Comparison of ENCODE assay signal across 13 cellular contexts in the genomic region with DNA sequence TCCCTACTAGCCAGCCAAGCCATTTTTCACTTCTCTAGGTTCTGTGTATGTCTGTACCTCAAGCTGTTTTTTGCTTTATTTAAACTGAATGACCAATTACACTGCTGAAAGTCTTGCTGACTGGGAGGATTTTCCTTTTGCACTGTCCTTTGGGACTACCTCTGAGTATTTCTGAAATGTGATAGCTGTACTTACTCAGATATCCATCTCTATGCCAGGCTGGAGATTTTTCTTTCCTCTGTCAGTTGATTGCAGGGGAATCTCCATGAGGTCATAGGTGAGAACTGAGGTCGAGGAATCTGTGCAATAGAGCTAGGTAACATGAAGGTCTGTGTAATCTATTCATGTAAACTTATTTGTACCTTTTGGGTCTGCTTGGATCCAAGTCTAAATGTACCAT. TPM values are rescaled to one million over a fixed set of nuclear protein-coding genes. Genes with fewer than 3 reads are reported as not detected.
DNase-seq lines count a peak whose midpoint lies in the region; ATAC-seq and TF ChIP-seq lines count a peak whose summit lies in the region.
"Had no signal": no experiment of that assay in that cellular context is flagged by ENCODE, and none has a peak within 500 bp of the region (broad histone marks: within the 10 kb centered on the region; RNA-seq: fewer than 3 reads in every experiment).

No MANE protein-coding gene starts in this region.

- H3K27me3 ChIP-seq in right cardiac atrium (ENCODE audit: control insufficient read depth, insufficient read depth) (no peaks in the 10 kb centered on the region), esophagus muscularis mucosa (no peaks in the 10 kb centered on the region), tibial artery (no peaks in the 10 kb centered on the region)

- TF ChIP-seq POLR2A in esophagus muscularis mucosa (IDR thresholded peaks at IDR 0.05; ENCODE audit: low read depth), result no peak

- no peak for ATAC-seq in right cardiac atrium
- no peak for ATAC-seq in left ventricle myocardium superior
- ATAC-seq in GM19452 (IDR thresholded peaks at IDR 0.05; ENCODE audit: unreplicated experiment), result no peak
- ATAC-seq: CD8-positive, alpha-beta T cell had no signal

- TF ChIP-seq CTCF in esophagus muscularis mucosa (IDR thresholded peaks at IDR 0.05) (no peak), tibial artery (IDR thresholded peaks at IDR 0.05) (no peak)

- no peak for TF ChIP-seq EP300 in esophagus muscularis mucosa (IDR thresholded peaks at IDR 0.05)

- H3K36me3 ChIP-seq in esophagus muscularis mucosa (no peaks in the 10 kb centered on the region), tibial artery (no peaks in the 10 kb centered on the region)

- H3K4me1 ChIP-seq in right cardiac atrium (ENCODE audit: control insufficient read depth, insufficient read depth, low read length) (peaks cover 7% of the 10 kb centered on the region), esophagus muscularis mucosa (peaks cover 0 to 13% (median 5%) of the 10 kb centered on the region in 4 donors), tibial artery (peaks cover 0 to 35% (median 13%) of the 10 kb centered on the region in 4 donors)

- no peak overlapping the region for H3K4me3 ChIP-seq in right cardiac atrium (ENCODE audit: low read length)
- no peak overlapping the region for H3K4me3 ChIP-seq in esophagus muscularis mucosa
- H3K4me3 ChIP-seq in tibial artery, result no peak overlapping the region

- H3K27ac ChIP-seq in right cardiac atrium (ENCODE audit: low read length) (peak overlapping the region; percentile 39), esophagus muscularis mucosa (replicated peaks in 1 of 4) (no peak overlapping the region), tibial artery (peak overlapping the region; percentile 68)

- 66% methylated on average over 1 of the region's 1 CpG for WGBS in right cardiac atrium
- WGBS in esophagus muscularis mucosa, result 56% methylated on average over 1 of the region's 1 CpG

- intact Hi-C loops in right cardiac atrium (cut with DNase I), result no loop called here
- intact Hi-C loops in left ventricle myocardium superior (cut with micrococcal nuclease), result no loop called here
- intact Hi-C loops in esophagus muscularis mucosa (cut with DNase I), result no loop called here
- intact Hi-C loops in tibial artery (cut with DNase I; ENCODE audit: low total_unique reads), result no loop called here

- DNase-seq in right cardiac atrium, result no peak
- DNase-seq in left ventricle myocardium superior, result no peak
- peak; percentile 75 for DNase-seq in LHCN-M2 (ENCODE audit: low read depth)
- peak; percentile 21 for DNase-seq in esophagus muscularis mucosa (ENCODE audit: extremely low spot score)
- no peak for DNase-seq in tibial artery
- no peak for DNase-seq in GDM1 (lab: John Stamatoyannopoulos, UW)
- DNase-seq in DMS153 (lab: John Stamatoyannopoulos, UW), result no peak
- DNase-seq: activated naive CD4-positive, alpha-beta T cell; CD8-positive, alpha-beta T cell; NCI-H1092 treated with DMSO at 0.1 percent for 48 hours; OCI-M1 had no signal

- H3K9me3 ChIP-seq in right cardiac atrium (ENCODE audit: control insufficient read depth, low read length), result no peaks in the 10 kb centered on the region
- H3K9me3 ChIP-seq in esophagus muscularis mucosa, result no peaks in the 10 kb centered on the region
- H3K9me3 ChIP-seq in tibial artery, result no peaks in the 10 kb centered on the region

RNA-seq across cellular contexts. Expression of gene ANKRD1, which starts 38.9 kb away (rescaled TPM):
- total RNA-seq in right cardiac atrium (1,000 to 10,000 TPM; 1,154 to 3,897 (median 2,224) TPM), left ventricle myocardium superior (1,326 TPM), LHCN-M2 (2014; rRNA removed) (216 and 251 TPM in 2 replicates), esophagus muscularis mucosa (under 1 TPM in 1 of 4 donors, not detected in 3; 0.83 TPM)
- 4,109 TPM for polyA plus RNA-seq in right cardiac atrium
- polyA plus RNA-seq in LHCN-M2 (2012), result 641 TPM
- total RNA-seq: A673; CD8-positive, alpha-beta T cell had no signal

Comparison
In these comparisons a context has a peak if more than half of its experiments do, and no peak if none do; other contexts are left out.
1. DNase-seq: peak in LHCN-M2 (single experiment) and esophagus muscularis mucosa (single experiment); none in right cardiac atrium (0 of 3), left ventricle myocardium superior (single experiment), tibial artery (0 of 2), GDM1 (single experiment) and DMS153 (single experiment).
2. H3K27ac ChIP-seq: peak in right cardiac atrium (single experiment) and tibial artery (2 of 2); none in esophagus muscularis mucosa (0 of 4).
3. RNA of gene ANKRD1, which starts 38.9 kb away (total RNA-seq): 1,154 to 3,897 TPM in right cardiac atrium, 1,326 TPM in left ventricle myocardium superior (single experiment) and 216 to 251 TPM in LHCN-M2; 0.83 TPM in esophagus muscularis mucosa; every median in the first group is over 100 times any median in the second.